Comparison of ENCODE assay signal across 32 cellular contexts in the genomic region with DNA sequence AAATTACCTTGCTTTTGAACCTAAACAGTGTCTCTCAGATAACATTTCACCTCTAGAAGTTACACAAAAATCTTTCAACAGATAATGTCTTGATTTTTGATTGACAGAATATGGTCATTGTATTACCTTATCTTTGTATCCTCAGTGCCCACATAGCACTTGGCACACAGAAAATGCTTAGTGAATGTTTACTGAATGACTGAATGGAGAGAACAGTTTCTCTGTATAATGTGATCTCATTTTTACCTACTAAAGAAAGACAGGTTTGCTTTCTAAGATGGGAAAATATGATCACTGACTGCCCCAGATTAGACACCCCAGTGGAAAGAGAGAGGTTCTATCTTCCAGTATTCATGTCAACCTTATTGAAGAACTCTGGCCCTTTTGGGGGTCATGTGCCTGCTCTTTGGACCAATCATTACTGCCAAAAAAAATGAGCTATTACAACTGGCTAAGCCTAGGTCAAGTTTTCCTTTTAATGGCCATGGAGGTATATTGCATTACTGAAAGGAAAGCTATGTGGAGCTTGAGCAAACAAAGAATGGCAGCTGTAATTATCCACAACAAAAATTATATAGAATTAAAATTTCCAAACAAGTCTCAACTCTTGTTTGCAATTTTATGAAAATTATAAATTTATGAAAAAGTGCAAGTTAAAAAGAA.
"Had no signal": no experiment of that assay in that cellular context is flagged by ENCODE, and none has a peak within 500 bp of the region (broad histone marks: within the 10 kb centered on the region; RNA-seq: fewer than 3 reads in every experiment).

No MANE protein-coding gene starts in this region.

- DNase-seq: activated B cell treated with CpG ODN at 0.5 μM for 24 hours; activated CD4-positive, alpha-beta T cell treated with anti-CD3 and anti-CD28 coated beads for 48 hours; activated CD4-positive, alpha-beta T cell treated with anti-CD3 and anti-CD28 coated beads, Interleukin-2, amount 50 U/mL, for 1 hour; activated CD4-positive, alpha-beta T cell treated with anti-CD3 and anti-CD28 coated beads, Interleukin-2, amount 50 U/mL, for 48 hours; activated CD8-positive, alpha-beta memory T cell treated with anti-CD3 and anti-CD28 coated beads for 24 hours; activated CD8-positive, alpha-beta T cell treated with anti-CD3 and anti-CD28 coated beads for 36 hours; activated effector memory CD4-positive, alpha-beta T cell treated with Interleukin-2 at 50 U/mL for 16 hours; activated gamma-delta T cell treated with Interleukin-2 at 50 U/mL for 16 hours; activated naive CD4-positive, alpha-beta T cell treated with anti-CD3 and anti-CD28 coated beads, Interleukin-2, amount 50 U/mL, for 16 hours; activated naive CD4-positive, alpha-beta T cell treated with Interleukin-2 at 50 U/mL for 16 hours; activated T-cell treated with anti-CD3 and anti-CD28 coated beads, Interleukin-2, amount 50 U/mL, for 4 hours; adrenal gland; amygdala; aorta; central memory CD4-positive, alpha-beta T cell; cerebellar nuclear complex; effector CD8-positive, alpha-beta T cell; esophagus squamous epithelium; foreskin melanocyte; T-helper 1 cell; T-helper 17 cell; T1000; WERI-Rb-1 had no signal

- H3K36me3 ChIP-seq: adrenal gland, breast epithelium, cardiac muscle cell, colonic mucosa, esophagus squamous epithelium, WERI-Rb-1 had no signal

- H3K27ac Mint-ChIP-seq: activated B cell treated with CpG ODN at 0.5 μM for 24 hours; activated CD8-positive, alpha-beta T cell treated with anti-CD3 and anti-CD28 coated beads for 36 hours; activated naive CD8-positive, alpha-beta T cell; activated T-helper 17 cell treated with anti-CD3 and anti-CD28 coated beads, Interleukin-2, amount 50 U/mL, for 72 hours; brain; T-helper 17 cell; T-helper 2 cell treated with Interferon-gamma antibody and Interleukin-4, amounts not matched to agents 5 μg/mL and 100 μg/mL, for 36 hours had no signal

- H3K4me1 Mint-ChIP-seq: activated B cell treated with CpG ODN at 0.5 μM for 24 hours, brain, T-helper 17 cell had no signal

- ATAC-seq: activated CD4-positive, CD25-positive, alpha-beta regulatory T cell treated with anti-CD3 and anti-CD28 coated beads, Interleukin-2, amount 50 U/mL, for 24 hours; activated CD8-positive, alpha-beta T cell treated with anti-CD3 and anti-CD28 coated beads for 36 hours; activated T-cell treated with anti-CD3 and anti-CD28 coated beads, Interleukin-2, amount 50 U/mL, for 4 hours; activated T-helper 17 cell treated with anti-CD3 and anti-CD28 coated beads, Interleukin-2, amount 50 U/mL, for 72 hours; T-helper 17 cell had no signal

- H3K4me1 ChIP-seq: adrenal gland, breast epithelium, colonic mucosa, esophagus squamous epithelium had no signal

- H3K27me3 ChIP-seq: adrenal gland, breast epithelium, cardiac muscle cell, colonic mucosa, esophagus squamous epithelium had no signal

- H3K27ac ChIP-seq: adrenal gland, breast epithelium, epithelial cell of prostate, esophagus squamous epithelium, WERI-Rb-1 had no signal

- H3K4me3 Mint-ChIP-seq: activated B cell treated with CpG ODN at 0.5 μM for 24 hours; activated CD8-positive, alpha-beta T cell treated with anti-CD3 and anti-CD28 coated beads for 36 hours; activated naive CD8-positive, alpha-beta T cell; activated T-cell treated with anti-CD3 and anti-CD28 coated beads, Interleukin-2, amount 50 U/mL, for 4 hours; activated T-helper 17 cell treated with anti-CD3 and anti-CD28 coated beads, Interleukin-2, amount 50 U/mL, for 72 hours; brain; T-helper 17 cell; T-helper 2 cell treated with Interferon-gamma antibody and Interleukin-4, amounts not matched to agents 5 μg/mL and 100 μg/mL, for 36 hours had no signal

- H3K27me3 Mint-ChIP-seq: activated B cell treated with CpG ODN at 0.5 μM for 24 hours; activated CD8-positive, alpha-beta T cell treated with anti-CD3 and anti-CD28 coated beads for 36 hours; activated naive CD8-positive, alpha-beta T cell; activated T-helper 17 cell treated with anti-CD3 and anti-CD28 coated beads, Interleukin-2, amount 50 U/mL, for 72 hours; brain; T-helper 17 cell had no signal

- H3K9me3 ChIP-seq: colonic mucosa had no signal

- H3K4me3 ChIP-seq: adrenal gland, breast epithelium, cardiac muscle cell, colonic mucosa, esophagus squamous epithelium had no signal
